1 cellular context compared by ENCODE assay signal in the genomic region with DNA sequence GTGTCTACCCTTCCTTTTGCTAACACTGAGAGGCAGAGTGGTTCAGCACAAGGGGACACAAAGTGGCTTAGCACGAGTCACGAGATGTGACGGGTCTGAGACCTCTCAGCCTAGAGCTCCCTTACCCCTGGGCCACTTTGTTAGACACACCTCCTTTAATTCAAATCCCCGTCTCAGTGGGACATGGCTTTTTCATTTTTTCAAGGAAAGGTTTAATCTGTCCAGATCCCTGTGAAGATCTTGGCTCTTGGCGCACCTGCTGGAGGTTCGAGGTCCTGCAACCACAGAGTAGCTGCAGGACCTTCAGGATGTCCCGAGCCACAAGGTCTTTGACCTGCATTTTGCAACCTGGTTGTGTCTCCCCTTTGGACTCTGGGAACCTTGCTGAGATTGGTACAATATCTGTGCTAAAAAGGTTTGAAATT.
TF ChIP-seq lines count a peak whose summit lies in the region.

No MANE protein-coding gene starts in this region.

TF ChIP-seq in K562, 482 proteins besides CTCF, POLR2A, EP300 and RAD21 (continued from another document):
- TF ChIP-seq, protein P1, sequence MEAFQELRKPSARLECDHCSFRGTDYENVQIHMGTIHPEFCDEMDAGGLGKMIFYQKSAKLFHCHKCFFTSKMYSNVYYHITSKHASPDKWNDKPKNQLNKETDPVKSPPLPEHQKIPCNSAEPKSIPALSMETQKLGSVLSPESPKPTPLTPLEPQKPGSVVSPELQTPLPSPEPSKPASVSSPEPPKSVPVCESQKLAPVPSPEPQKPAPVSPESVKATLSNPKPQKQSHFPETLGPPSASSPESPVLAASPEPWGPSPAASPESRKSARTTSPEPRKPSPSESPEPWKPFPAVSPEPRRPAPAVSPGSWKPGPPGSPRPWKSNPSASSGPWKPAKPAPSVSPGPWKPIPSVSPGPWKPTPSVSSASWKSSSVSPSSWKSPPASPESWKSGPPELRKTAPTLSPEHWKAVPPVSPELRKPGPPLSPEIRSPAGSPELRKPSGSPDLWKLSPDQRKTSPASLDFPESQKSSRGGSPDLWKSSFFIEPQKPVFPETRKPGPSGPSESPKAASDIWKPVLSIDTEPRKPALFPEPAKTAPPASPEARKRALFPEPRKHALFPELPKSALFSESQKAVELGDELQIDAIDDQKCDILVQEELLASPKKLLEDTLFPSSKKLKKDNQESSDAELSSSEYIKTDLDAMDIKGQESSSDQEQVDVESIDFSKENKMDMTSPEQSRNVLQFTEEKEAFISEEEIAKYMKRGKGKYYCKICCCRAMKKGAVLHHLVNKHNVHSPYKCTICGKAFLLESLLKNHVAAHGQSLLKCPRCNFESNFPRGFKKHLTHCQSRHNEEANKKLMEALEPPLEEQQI (IDR thresholded peaks at IDR 0.05) = no peak
- TF ChIP-seq SP1 (CRISPR knock-in tag; IDR thresholded peaks at IDR 0.05) = no peak
- TF ChIP-seq TCF7 (IDR thresholded peaks at IDR 0.05; ENCODE audit: borderline replicate concordance) = no peak
- TF ChIP-seq, protein P2, sequence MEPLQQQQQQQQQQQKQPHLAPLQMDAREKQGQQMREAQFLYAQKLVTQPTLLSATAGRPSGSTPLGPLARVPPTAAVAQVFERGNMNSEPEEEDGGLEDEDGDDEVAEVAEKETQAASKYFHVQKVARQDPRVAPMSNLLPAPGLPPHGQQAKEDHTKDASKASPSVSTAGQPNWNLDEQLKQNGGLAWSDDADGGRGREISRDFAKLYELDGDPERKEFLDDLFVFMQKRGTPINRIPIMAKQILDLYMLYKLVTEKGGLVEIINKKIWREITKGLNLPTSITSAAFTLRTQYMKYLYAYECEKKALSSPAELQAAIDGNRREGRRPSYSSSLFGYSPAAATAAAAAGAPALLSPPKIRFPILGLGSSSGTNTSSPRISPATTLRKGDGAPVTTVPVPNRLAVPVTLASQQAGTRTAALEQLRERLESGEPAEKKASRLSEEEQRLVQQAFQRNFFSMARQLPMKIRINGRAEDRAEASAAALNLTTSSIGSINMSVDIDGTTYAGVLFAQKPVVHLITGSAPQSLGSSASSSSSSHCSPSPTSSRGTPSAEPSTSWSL (CRISPR knock-in tag; IDR thresholded peaks at IDR 0.05; ENCODE audit: borderline replicate concordance) = no peak
